Comparison of ENCODE assay signal across 13 cellular contexts in the genomic region with DNA sequence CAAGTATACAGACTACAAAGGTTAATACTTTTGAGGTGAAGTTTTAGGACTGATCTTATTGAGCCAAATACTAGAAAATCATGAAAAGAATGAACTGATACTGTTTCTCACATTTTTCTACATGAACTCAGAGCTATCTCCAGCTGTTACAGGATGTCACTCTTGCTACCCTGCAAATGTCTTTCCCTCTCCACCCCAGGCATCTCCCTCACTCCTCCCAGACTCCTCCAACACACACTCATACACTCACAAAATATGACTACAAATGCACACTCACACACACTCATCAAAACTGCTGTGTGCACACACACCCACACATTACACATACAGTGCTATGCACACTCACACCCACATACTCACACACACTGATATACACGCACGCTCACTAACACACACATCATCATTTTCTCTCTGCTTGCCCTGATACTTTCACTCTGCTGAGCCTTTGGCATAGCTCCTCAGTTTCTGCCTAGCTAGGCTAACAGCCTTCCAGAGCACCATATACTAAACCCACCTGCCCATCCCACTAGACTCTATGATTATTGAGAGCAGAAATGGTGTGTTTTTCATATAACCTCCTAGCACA.
DNase-seq lines count a peak whose midpoint lies in the region; ATAC-seq and TF ChIP-seq lines count a peak whose summit lies in the region.
"Had no signal": no experiment of that assay in that cellular context is flagged by ENCODE, and none has a peak within 500 bp of the region (broad histone marks: within the 10 kb centered on the region; RNA-seq: fewer than 3 reads in every experiment).

No MANE protein-coding gene starts in this region.

- H3K4me3 Mint-ChIP-seq in brain: peak overlapping the region in 4 of 5 experiments; percentile 3 to 45 (median 22)
- H3K4me3 Mint-ChIP-seq in nephron: peak overlapping the region in 1 of 3 experiments; percentile 10
- no peak overlapping the region for H3K4me3 Mint-ChIP-seq in endothelial cell (ENCODE audit: unreplicated experiment)

- 100% methylated on average over 2 of the region's 2 CpGs for WGBS in SK-N-SH (ENCODE audit: low lambda C conversion rate)
- 70 to 83% methylated on average over 2 of the region's 2 CpGs for WGBS in upper lobe of left lung, 2 donors

- H3K9me3 Mint-ChIP-seq in brain: peaks cover 0 to 2% (median 0%) of the 10 kb centered on the region in 5 experiments
- H3K9me3 Mint-ChIP-seq in nephron: no peaks in the 10 kb centered on the region
- no peaks in the 10 kb centered on the region for H3K9me3 Mint-ChIP-seq in endothelial cell (ENCODE audit: unreplicated experiment)

- H3K4me1 ChIP-seq in SK-N-SH (ENCODE audit: control insufficient read depth in 1 of 2, insufficient read depth in 2 of 2, low read depth in 1 of 2, low read length in 1 of 2): no peaks in the 10 kb centered on the region; a peak in 1 of 4 replicates
- H3K4me1 ChIP-seq in upper lobe of left lung: no peaks in the 10 kb centered on the region

- H3K27ac ChIP-seq in SK-N-SH (ENCODE audit: low read depth in 2 of 2, low read length in 1 of 2) (no peak overlapping the region), upper lobe of left lung (no peak overlapping the region)
- H3K27ac ChIP-seq: C4-2B had no signal

- ATAC-seq in SK-N-SH treated with all-trans-retinoic acid at 6 μM for 48 hours: peak; percentile 27; the same call in 2 of the 3 replicates
- ATAC-seq in upper lobe of left lung (ENCODE audit: low FRiP score in 2 of 2): peak; percentile 24 to 43
- no peak for ATAC-seq in GM19035 (IDR thresholded peaks at IDR 0.05; ENCODE audit: unreplicated experiment)
- ATAC-seq: HCT116 had no signal

- H3K79me2 ChIP-seq in SK-N-SH (ENCODE audit: insufficient read depth): no peaks in the 10 kb centered on the region

- CTCF ChIA-PET in SK-N-SH (lab: Yijun Ruan, JAX): no interaction called here

- H3K36me3 Mint-ChIP-seq in brain (peaks cover 4% of the 10 kb centered on the region), nephron (ENCODE audit: low read depth) (peaks cover 2% of the 10 kb centered on the region), endothelial cell (ENCODE audit: low read depth, unreplicated experiment) (no peaks in the 10 kb centered on the region)

- no peaks in the 10 kb centered on the region for H3F3A ChIP-seq in SK-N-SH (replicated peaks; ENCODE audit: insufficient read depth)

- no peaks in the 10 kb centered on the region for H4K20me1 ChIP-seq in SK-N-SH (ENCODE audit: insufficient read depth)

- H2AFZ ChIP-seq in SK-N-SH (ENCODE audit: low read depth): no peak overlapping the region

- TF ChIP-seq CTCF in SK-N-SH (IDR thresholded peaks at IDR 0.05) (no peak), brain (conservative IDR thresholded peaks at IDR 0.05) (no peak), nephron (IDR thresholded peaks at IDR 0.05; ENCODE audit: unreplicated experiment in 3 of 3) (no peak), upper lobe of left lung (IDR thresholded peaks at IDR 0.05) (no peak), endothelial cell (IDR thresholded peaks at IDR 0.05; ENCODE audit: unreplicated experiment) (no peak)

- peaks cover 25% of the 10 kb centered on the region for H3K4me1 Mint-ChIP-seq in brain
- H3K4me1 Mint-ChIP-seq in nephron: peaks cover 22% of the 10 kb centered on the region
- peaks cover 4% of the 10 kb centered on the region for H3K4me1 Mint-ChIP-seq in endothelial cell (ENCODE audit: unreplicated experiment)

- H3K4me2 ChIP-seq in SK-N-SH: no peak overlapping the region

- no peak overlapping the region for H3K9ac ChIP-seq in SK-N-SH

- H3K36me3 ChIP-seq in SK-N-SH (replicated peaks in 1 of 2; ENCODE audit: control insufficient read depth in 1 of 2, insufficient read depth in 2 of 2, low read length in 1 of 2) (no peaks in the 10 kb centered on the region), upper lobe of left lung (no peaks in the 10 kb centered on the region)

- H3K9me2 ChIP-seq in SK-N-SH: no peaks in the 10 kb centered on the region

- H3K4me3 ChIP-seq in SK-N-SH (ENCODE audit: low read depth in 2 of 2, low read length in 1 of 2) (no peak overlapping the region), upper lobe of left lung (no peak overlapping the region)

- H3K27ac Mint-ChIP-seq in brain: peak overlapping the region; percentile 1 to 81 (median 15)
- H3K27ac Mint-ChIP-seq in nephron: peak overlapping the region; percentile 41 to 66 (median 53)
- no peak overlapping the region for H3K27ac Mint-ChIP-seq in endothelial cell (ENCODE audit: unreplicated experiment)

- H3K27me3 Mint-ChIP-seq in brain: no peaks in the 10 kb centered on the region
- H3K27me3 Mint-ChIP-seq in nephron (ENCODE audit: low read depth): no peaks in the 10 kb centered on the region
- H3K27me3 Mint-ChIP-seq in endothelial cell (ENCODE audit: unreplicated experiment): no peaks in the 10 kb centered on the region

- TF ChIP-seq EP300 in SK-N-SH (IDR thresholded peaks at IDR 0.05; ENCODE audit: borderline replicate concordance in 1 of 2, low read depth in 1 of 2, low read length in 1 of 2) (no peak), upper lobe of left lung (IDR thresholded peaks at IDR 0.05) (no peak)

- DNase-seq in SK-N-SH (no peak), upper lobe of left lung (no peak), endothelial cell (ENCODE audit: low spot score) (no peak), RKO (ENCODE audit: low spot score) (no peak)
- DNase-seq: NCI-H345, NCI-H526 treated with DMSO at 0.1 percent for 48 hours, Right ventricle myocardium superior had no signal

- H3K9me3 ChIP-seq in SK-N-SH: no peaks in the 10 kb centered on the region
- H3K9me3 ChIP-seq in upper lobe of left lung: no peaks in the 10 kb centered on the region

- no peak for TF ChIP-seq RAD21 in SK-N-SH (IDR thresholded peaks at IDR 0.05; ENCODE audit: low read length)

- TF ChIP-seq POLR2A in upper lobe of left lung (IDR thresholded peaks at IDR 0.05): no peak

- POLR2A ChIA-PET in SK-N-SH (lab: Yijun Ruan, JAX): no interaction called here

- no peaks in the 10 kb centered on the region for H3K27me3 ChIP-seq in SK-N-SH (ENCODE audit: insufficient read depth)
- no peaks in the 10 kb centered on the region for H3K27me3 ChIP-seq in upper lobe of left lung

TF ChIP-seq in SK-N-SH treated with all-trans-retinoic acid at 6 μM for 48 hours, 23 proteins besides CTCF, POLR2A, EP300 and RAD21 (continues in another document):
- TF ChIP-seq ARNTL (CRISPR knock-in tag; IDR thresholded peaks at IDR 0.05; ENCODE audit: borderline replicate concordance, low read depth) (no peak), ZFP30 (CRISPR knock-in tag; IDR thresholded peaks at IDR 0.05) (no peak), TCF4 (CRISPR knock-in tag; IDR thresholded peaks at IDR 0.05; ENCODE audit: borderline replicate concordance) (no peak), ZNF565 (CRISPR knock-in tag; conservative IDR thresholded peaks at IDR 0.05; ENCODE audit: low read depth) (no peak), ZFP3 (CRISPR knock-in tag; IDR thresholded peaks at IDR 0.05) (no peak), BACH2 (CRISPR knock-in tag; IDR thresholded peaks at IDR 0.05; ENCODE audit: borderline replicate concordance) (no peak), RARB (CRISPR knock-in tag; IDR thresholded peaks at IDR 0.05) (no peak), ZNF70 (CRISPR knock-in tag; IDR thresholded peaks at IDR 0.05) (no peak)
- TF ChIP-seq, protein P1, sequence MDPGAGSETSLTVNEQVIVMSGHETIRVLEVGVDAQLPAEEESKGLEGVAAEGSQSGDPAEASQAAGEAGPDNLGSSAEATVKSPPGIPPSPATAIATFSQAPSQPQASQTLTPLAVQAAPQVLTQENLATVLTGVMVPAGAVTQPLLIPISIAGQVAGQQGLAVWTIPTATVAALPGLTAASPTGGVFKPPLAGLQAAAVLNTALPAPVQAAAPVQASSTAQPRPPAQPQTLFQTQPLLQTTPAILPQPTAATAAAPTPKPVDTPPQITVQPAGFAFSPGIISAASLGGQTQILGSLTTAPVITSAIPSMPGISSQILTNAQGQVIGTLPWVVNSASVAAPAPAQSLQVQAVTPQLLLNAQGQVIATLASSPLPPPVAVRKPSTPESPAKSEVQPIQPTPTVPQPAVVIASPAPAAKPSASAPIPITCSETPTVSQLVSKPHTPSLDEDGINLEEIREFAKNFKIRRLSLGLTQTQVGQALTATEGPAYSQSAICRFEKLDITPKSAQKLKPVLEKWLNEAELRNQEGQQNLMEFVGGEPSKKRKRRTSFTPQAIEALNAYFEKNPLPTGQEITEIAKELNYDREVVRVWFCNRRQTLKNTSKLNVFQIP (CRISPR knock-in tag; IDR thresholded peaks at IDR 0.05; ENCODE audit: borderline replicate concordance, low read depth): no peak

TF ChIP-seq in SK-N-SH, 30 proteins besides CTCF, POLR2A, EP300 and RAD21 (continues in another document):
- TF ChIP-seq IRF3 (IDR thresholded peaks at IDR 0.05; ENCODE audit: low read depth, low read length) (no peak), NRF1 (IDR thresholded peaks at IDR 0.05; ENCODE audit: low read depth, low read length) (no peak), ELF1 (IDR thresholded peaks at IDR 0.05) (no peak), USF2 (IDR thresholded peaks at IDR 0.05; ENCODE audit: borderline replicate concordance, low read depth, low read length) (no peak), GABPA (IDR thresholded peaks at IDR 0.05; ENCODE audit: low read depth) (no peak)
- TF ChIP-seq, protein P2, sequence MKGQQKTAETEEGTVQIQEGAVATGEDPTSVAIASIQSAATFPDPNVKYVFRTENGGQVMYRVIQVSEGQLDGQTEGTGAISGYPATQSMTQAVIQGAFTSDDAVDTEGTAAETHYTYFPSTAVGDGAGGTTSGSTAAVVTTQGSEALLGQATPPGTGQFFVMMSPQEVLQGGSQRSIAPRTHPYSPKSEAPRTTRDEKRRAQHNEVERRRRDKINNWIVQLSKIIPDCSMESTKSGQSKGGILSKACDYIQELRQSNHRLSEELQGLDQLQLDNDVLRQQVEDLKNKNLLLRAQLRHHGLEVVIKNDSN (IDR thresholded peaks at IDR 0.05; ENCODE audit: borderline replicate concordance, low read depth): no peak
